18 cellular contexts compared by ENCODE assay signal in the genomic region with DNA sequence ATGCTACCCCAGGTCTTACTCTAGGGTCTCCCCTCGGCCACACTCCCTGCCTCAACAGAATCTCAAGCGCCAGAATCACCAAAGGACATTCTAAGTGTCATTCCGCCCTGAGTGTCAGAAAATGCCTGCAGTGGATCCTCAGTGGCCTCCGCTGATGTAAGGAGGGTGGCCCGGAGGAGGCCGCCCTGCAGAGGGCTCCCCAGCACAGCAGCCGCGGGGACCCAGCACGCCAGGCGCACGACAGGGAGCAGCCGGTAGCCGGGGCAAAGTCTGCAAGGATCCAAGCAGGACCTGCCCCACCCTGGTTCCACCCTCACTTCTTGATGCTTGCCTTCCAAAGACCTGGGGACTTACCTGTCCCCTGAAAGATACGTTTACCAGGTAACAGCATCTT. TPM values are rescaled to one million over a fixed set of nuclear protein-coding genes. Genes with fewer than 3 reads are reported as not detected.
DNase-seq lines count a peak whose midpoint lies in the region; ATAC-seq and TF ChIP-seq lines count a peak whose summit lies in the region.
"Had no signal": no experiment of that assay in that cellular context is flagged by ENCODE, and none has a peak within 500 bp of the region (broad histone marks: within the 10 kb centered on the region; RNA-seq: fewer than 3 reads in every experiment).

No MANE protein-coding gene starts in this region.

- H3K27me3 Mint-ChIP-seq in Caco-2 (ENCODE audit: insufficient read depth, unreplicated experiment) (no peaks in the 10 kb centered on the region), nephron progenitor cell (ENCODE audit: low read depth, poor library complexity) (peaks cover 10% of the 10 kb centered on the region), immature natural killer cell (ENCODE audit: low read depth in 3 of 3) (peaks cover 0 to 3% (median 0%) of the 10 kb centered on the region in 3 donors)
- H3K27me3 Mint-ChIP-seq: activated CD4-positive, alpha-beta T cell treated with anti-CD3 and anti-CD28 coated beads for 36 hours; activated naive CD4-positive, alpha-beta T cell treated with anti-CD3 and anti-CD28 coated beads, Interleukin-2, amount 50 U/mL, for 24 hours had no signal

- H3K18ac ChIP-seq in IMR-90 (ENCODE audit: low read depth, low read length): no peak overlapping the region

- TF ChIP-seq CTCF in Caco-2 (IDR thresholded peaks at IDR 0.05; ENCODE audit: insufficient read depth in 1 of 2, low read depth in 1 of 2, low read length in 1 of 2, severe bottlenecking in 1 of 2, unreplicated experiment in 1 of 2): peak; percentile 41 to 87
- no peak for TF ChIP-seq CTCF in IMR-90 (conservative IDR thresholded peaks at IDR 0.05; ENCODE audit: low read depth, low read length)
- TF ChIP-seq CTCF in esophagus muscularis mucosa (IDR thresholded peaks at IDR 0.05): peak in 2 of 3 experiments; percentile 18 to 35
- no peak for TF ChIP-seq CTCF in nephron progenitor cell (IDR thresholded peaks at IDR 0.05)

- no peak overlapping the region for H2AK5ac ChIP-seq in IMR-90 (ENCODE audit: low read depth, low read length)

- H3K36me3 Mint-ChIP-seq in Caco-2 (ENCODE audit: insufficient read depth, unreplicated experiment) (no peaks in the 10 kb centered on the region), nephron progenitor cell (ENCODE audit: low read depth) (no peaks in the 10 kb centered on the region), immature natural killer cell (peaks cover 0 to 6% (median 0%) of the 10 kb centered on the region in 3 donors)
- H3K36me3 Mint-ChIP-seq: activated naive CD4-positive, alpha-beta T cell treated with anti-CD3 and anti-CD28 coated beads, Interleukin-2, amount 50 U/mL, for 24 hours; naive B cell had no signal

- H3K23ac ChIP-seq in IMR-90 (ENCODE audit: low read depth, low read length): no peak overlapping the region

- ATAC-seq in IMR-90 (ENCODE audit: low read depth): no peak
- ATAC-seq in HG02981 (IDR thresholded peaks at IDR 0.05; ENCODE audit: unreplicated experiment): no peak
- ATAC-seq in HG02571 (IDR thresholded peaks at IDR 0.05; ENCODE audit: unreplicated experiment): no peak
- ATAC-seq: activated CD4-positive, alpha-beta T cell treated with anti-CD3 and anti-CD28 coated beads for 36 hours; left lung; Right ventricle myocardium inferior had no signal

- no peaks in the 10 kb centered on the region for H4K20me1 ChIP-seq in IMR-90 (ENCODE audit: insufficient read depth, low read length)

- H3K4me3 Mint-ChIP-seq in Caco-2 (ENCODE audit: unreplicated experiment) (peak overlapping the region; percentile 51), nephron progenitor cell (no peak overlapping the region), immature natural killer cell (no peak overlapping the region)
- H3K4me3 Mint-ChIP-seq: activated CD4-positive, alpha-beta T cell treated with anti-CD3 and anti-CD28 coated beads for 36 hours; activated naive CD4-positive, alpha-beta T cell treated with anti-CD3 and anti-CD28 coated beads, Interleukin-2, amount 50 U/mL, for 24 hours; naive B cell; stimulated activated naive CD8-positive, alpha-beta T cell treated with anti-CD3 and anti-CD28 coated beads, Interleukin-15, amount 100 ng/mL, for 72 hours had no signal

- H3K27me3 ChIP-seq in Caco-2 (replicated peaks; ENCODE audit: control insufficient read depth, insufficient read depth, low read length) (no peaks in the 10 kb centered on the region), IMR-90 (ENCODE audit: control insufficient read depth, insufficient read depth, low read length) (no peaks in the 10 kb centered on the region), esophagus muscularis mucosa (no peaks in the 10 kb centered on the region)
- H3K27me3 ChIP-seq: brain microvascular endothelial cell, left lung had no signal

- H2BK5ac ChIP-seq in IMR-90 (ENCODE audit: low read depth, low read length, poor library complexity, severe bottlenecking): no peak overlapping the region

- H3K36me3 ChIP-seq in Caco-2 (ENCODE audit: control insufficient read depth, insufficient read depth, low read length) (no peaks in the 10 kb centered on the region), IMR-90 (ENCODE audit: control insufficient read depth, insufficient read depth, low read length) (no peaks in the 10 kb centered on the region), esophagus muscularis mucosa (no peaks in the 10 kb centered on the region)
- H3K36me3 ChIP-seq: brain microvascular endothelial cell, left lung had no signal

- H2BK15ac ChIP-seq in IMR-90 (ENCODE audit: low read depth, low read length): no peak overlapping the region; the same call in 2 of the 3 replicates

- H3K56ac ChIP-seq in IMR-90 (ENCODE audit: extremely low read depth, insufficient read depth, low read length): no peak overlapping the region

- H3K4me3 ChIP-seq in Caco-2 (ENCODE audit: low read depth, low read length): peak overlapping the region; percentile 29
- no peak overlapping the region for H3K4me3 ChIP-seq in IMR-90 (ENCODE audit: insufficient read depth, low read depth, low read length)
- no peak overlapping the region for H3K4me3 ChIP-seq in esophagus muscularis mucosa
- H3K4me3 ChIP-seq: left lung had no signal

- H4K8ac ChIP-seq in IMR-90 (ENCODE audit: low read depth in 2 of 2, low read length in 2 of 2): no peak overlapping the region

- no peak overlapping the region for H2BK20ac ChIP-seq in IMR-90 (ENCODE audit: low read depth, low read length)

- TF ChIP-seq POLR2A in IMR-90 (IDR thresholded peaks at IDR 0.05; ENCODE audit: low read depth, low read length) (no peak), esophagus muscularis mucosa (IDR thresholded peaks at IDR 0.05; ENCODE audit: low read depth) (no peak)

- H3K9me1 ChIP-seq in IMR-90 (ENCODE audit: insufficient read depth, low read length): peaks cover 4% of the 10 kb centered on the region

- peaks cover 34% of the 10 kb centered on the region for H3K4me1 Mint-ChIP-seq in Caco-2 (ENCODE audit: low read depth, unreplicated experiment)
- H3K4me1 Mint-ChIP-seq in nephron progenitor cell: peaks cover 68% of the 10 kb centered on the region
- peaks cover 8 to 12% of the 10 kb centered on the region in 2 donors for H3K4me1 Mint-ChIP-seq in immature natural killer cell
- H3K4me1 Mint-ChIP-seq: activated CD4-positive, alpha-beta T cell treated with anti-CD3 and anti-CD28 coated beads for 36 hours; activated naive CD4-positive, alpha-beta T cell treated with anti-CD3 and anti-CD28 coated beads, Interleukin-2, amount 50 U/mL, for 24 hours had no signal

- no peaks in the 10 kb centered on the region for H3K79me1 ChIP-seq in IMR-90 (ENCODE audit: low read depth in 1 of 2, low read length in 2 of 2)

- POLR2A ChIA-PET in Caco-2 (lab: Charles Lee): interaction anchor here (3.0 kb wide), 1 partner anchor 53 kb away, joined by 50 read pairs; the partner anchor contains the start of gene ID2
- POLR2A ChIA-PET in IMR-90 (lab: Charles Lee; ENCODE audit: unreplicated experiment): no interaction called here

- CTCF ChIA-PET in Caco-2 (lab: Charles Lee) (interaction anchor here (0.6 to 3.1 kb wide), 9 partner anchors 9 to 1200 kb away, joined by 3 to 23 read pairs (median 6); partner anchors contain the start of gene ID2), IMR-90 (lab: Yijun Ruan, JAX) (no interaction called here)

- dilution Hi-C loops in IMR-90 (cut with HindIII; ENCODE audit: low sequenced_read_pairs, unreplicated experiment): no loop called here

- WGBS in IMR-90 (ENCODE audit: extremely low coverage in 2 of 2, insufficient read length in 1 of 2), 2 experiments: 97% methylated on average over 6 of the region's 14 CpGs; no CpG with 5 or more reads in 1 of the 2 experiments
- 92% methylated on average over 14 of the region's 14 CpGs for WGBS in esophagus muscularis mucosa

- no peak overlapping the region; the same call in 1 of the 2 replicates for H3K4ac ChIP-seq in IMR-90 (ENCODE audit: low read depth, low read length)

- 0 out of 2 replicates have a peak overlapping the region, but pooled peaks have one; percentile 8 for H2BK120ac ChIP-seq in IMR-90 (ENCODE audit: low read depth, low read length)

- in situ Hi-C loops in IMR-90 (cut with MboI; ENCODE audit: low sequenced_read_pairs): no loop called here

- H3K4me1 ChIP-seq in Caco-2: peaks cover 88% of the 10 kb centered on the region
- H3K4me1 ChIP-seq in IMR-90 (ENCODE audit: control insufficient read depth, insufficient read depth, low read length): 0 out of 2 replicates have a peak, but pooled peaks cover 4% of the 10 kb centered on the region
- H3K4me1 ChIP-seq in esophagus muscularis mucosa: no peaks in the 10 kb centered on the region
- H3K4me1 ChIP-seq: left lung had no signal

- H2AK9ac ChIP-seq in IMR-90 (replicated peaks; ENCODE audit: low read depth, low read length, poor library complexity): peak overlapping the region; percentile 1

- no peak overlapping the region for H3K4me2 ChIP-seq in IMR-90 (ENCODE audit: low read depth, low read length)

- TF ChIP-seq EP300 in esophagus muscularis mucosa (IDR thresholded peaks at IDR 0.05): no peak

- BruUV-seq in Caco-2 (replicated peaks; lab: Mats Ljungman, UMichigan) (no TSS peak), IMR-90 (replicated peaks; lab: Mats Ljungman, UMichigan) (no TSS peak)

- no peak overlapping the region for H3K14ac ChIP-seq in IMR-90 (replicated peaks; ENCODE audit: low read depth, low read length)

- intact Hi-C loops in Caco-2 (cut with micrococcal nuclease; ENCODE audit: unreplicated experiment) (loop anchor here (1.0 to 10.0 kb wide), 11 partner anchors 9 to 1200 kb away; no protein-coding TSS in a partner anchor), IMR-90 (cut with micrococcal nuclease) (no loop called here), esophagus muscularis mucosa (cut with DNase I) (no loop called here)

- no peak overlapping the region for H2AFZ ChIP-seq in IMR-90 (replicated peaks; ENCODE audit: low read length, poor library complexity)

- H3K27ac ChIP-seq in IMR-90 (ENCODE audit: insufficient read depth, low read length) (no peak overlapping the region), esophagus muscularis mucosa (replicated peaks in 1 of 4) (no peak overlapping the region)
- H3K27ac ChIP-seq: brain microvascular endothelial cell, left lung had no signal

- H3K27ac Mint-ChIP-seq in Caco-2 (ENCODE audit: unreplicated experiment): peak overlapping the region; percentile 65
- peak overlapping the region; percentile 39 for H3K27ac Mint-ChIP-seq in nephron progenitor cell
- H3K27ac Mint-ChIP-seq in immature natural killer cell: peak overlapping the region in 1 of 6 donors; percentile 45
- H3K27ac Mint-ChIP-seq: activated CD4-positive, alpha-beta T cell treated with anti-CD3 and anti-CD28 coated beads for 36 hours; activated naive CD4-positive, alpha-beta T cell treated with anti-CD3 and anti-CD28 coated beads, Interleukin-2, amount 50 U/mL, for 24 hours; naive B cell had no signal

- no peak for TF ChIP-seq RAD21 in IMR-90 (IDR thresholded peaks at IDR 0.05; ENCODE audit: low read length)

- H3K9me3 Mint-ChIP-seq in Caco-2 (ENCODE audit: unreplicated experiment) (no peaks in the 10 kb centered on the region), nephron progenitor cell (no peaks in the 10 kb centered on the region), immature natural killer cell (no peaks in the 10 kb centered on the region)
- H3K9me3 Mint-ChIP-seq: activated naive CD4-positive, alpha-beta T cell treated with anti-CD3 and anti-CD28 coated beads, Interleukin-2, amount 50 U/mL, for 24 hours; naive B cell; stimulated activated naive CD8-positive, alpha-beta T cell treated with anti-CD3 and anti-CD28 coated beads, Interleukin-15, amount 100 ng/mL, for 72 hours had no signal

- no peak overlapping the region; the same call in 1 of the 2 replicates for H4K91ac ChIP-seq in IMR-90 (ENCODE audit: insufficient read depth, low read depth, low read length)

- H3K9me3 ChIP-seq in Caco-2 (no peaks in the 10 kb centered on the region), IMR-90 (ENCODE audit: control insufficient read depth, insufficient read depth, low read length) (no peaks in the 10 kb centered on the region), esophagus muscularis mucosa (no peaks in the 10 kb centered on the region)
- H3K9me3 ChIP-seq: left lung had no signal

- DNase-seq in Caco-2 (peak; percentile 92 to 94), IMR-90 (no peak), esophagus muscularis mucosa (ENCODE audit: extremely low spot score) (no peak), nephron progenitor cell (no peak), immature natural killer cell (no peak), NCI-H2227 treated with DMSO at 0.1 percent for 48 hours (lab: John Stamatoyannopoulos, UW) (no peak)
- DNase-seq: activated CD4-positive, alpha-beta T cell treated with anti-CD3 and anti-CD28 coated beads for 36 hours; brain microvascular endothelial cell; naive B cell; NCI-H1105; NCI-H2171 treated with DMSO at 0.1 percent for 48 hours; stimulated activated naive CD8-positive, alpha-beta T cell treated with anti-CD3 and anti-CD28 coated beads, Interleukin-15, amount 100 ng/mL, for 72 hours; T-helper 2 cell had no signal

- H4K5ac ChIP-seq in IMR-90 (ENCODE audit: low read depth, low read length): no peak overlapping the region

- H3K9ac ChIP-seq in IMR-90 (ENCODE audit: low read depth, low read length): no peak overlapping the region

RNA-seq across cellular contexts. Expression of gene ID2, which starts 54.2 kb away (rescaled TPM):
- total RNA-seq in Caco-2 (2022): 90.9 and 101 TPM in 2 replicates
- total RNA-seq in IMR-90 (2012; rRNA removed): 389 and 431 TPM in 2 replicates
- polyA plus RNA-seq in IMR-90 (2012; rRNA removed): 264 and 399 TPM in 2 replicates
- 1,308 and 1,433 TPM in 2 replicates for polyA plus RNA-seq in IMR-90 (2012; cell fraction: cytosol; rRNA removed)
- polyA plus RNA-seq in IMR-90 (2012; cell fraction: nucleus; rRNA removed; ENCODE audit: low replicate concordance): 1,141 and 1,720 TPM in 2 replicates
- 100 to 1,000 TPM; 149 to 254 (median 187) TPM for total RNA-seq in esophagus muscularis mucosa
- polyA plus RNA-seq in immature natural killer cell: 1,000 to 10,000 TPM in 2 of 3 donors, 100 to 1,000 TPM in 1; 816 to 1,425 (median 1,420) TPM

Comparison
In these comparisons a context has a peak if more than half of its experiments do, and no peak if none do; other contexts are left out.
1. DNase-seq: peak in Caco-2 (2 of 2); none in IMR-90 (single experiment), esophagus muscularis mucosa (single experiment), nephron progenitor cell (single experiment), immature natural killer cell (0 of 3) and NCI-H2227 treated with DMSO at 0.1 percent for 48 hours (single experiment).
2. CTCF ChIP-seq: peak in Caco-2 (2 of 2) and esophagus muscularis mucosa (2 of 3); none in IMR-90 (single experiment) and nephron progenitor cell (single experiment).